1 cellular context compared by ENCODE assay signal in genomic region chr11:128474036-128474874, GRCh38.
TF ChIP-seq lines count a peak whose summit lies in the region.

No MANE protein-coding gene starts in this region.

TF ChIP-seq in endothelial cell of umbilical vein, 7 proteins besides CTCF, POLR2A, EP300 and RAD21 (continued from another document):
- TF ChIP-seq MYC (IDR thresholded peaks at IDR 0.05; ENCODE audit: low read depth, low read length) (no peak), POLR2AphosphoS5 (IDR thresholded peaks at IDR 0.05; ENCODE audit: insufficient read depth, low read depth, low read length) (no peak), EZH2 (IDR thresholded peaks at IDR 0.05; ENCODE audit: borderline replicate concordance, low read depth, low read length, severe bottlenecking) (no peak), MAX (IDR thresholded peaks at IDR 0.05; ENCODE audit: insufficient read depth, insufficient read length) (no peak)
TF ChIP-seq in endothelial cell of umbilical vein: peak in this region for 0.
